1 cellular context compared by ENCODE assay signal in the genomic region with DNA sequence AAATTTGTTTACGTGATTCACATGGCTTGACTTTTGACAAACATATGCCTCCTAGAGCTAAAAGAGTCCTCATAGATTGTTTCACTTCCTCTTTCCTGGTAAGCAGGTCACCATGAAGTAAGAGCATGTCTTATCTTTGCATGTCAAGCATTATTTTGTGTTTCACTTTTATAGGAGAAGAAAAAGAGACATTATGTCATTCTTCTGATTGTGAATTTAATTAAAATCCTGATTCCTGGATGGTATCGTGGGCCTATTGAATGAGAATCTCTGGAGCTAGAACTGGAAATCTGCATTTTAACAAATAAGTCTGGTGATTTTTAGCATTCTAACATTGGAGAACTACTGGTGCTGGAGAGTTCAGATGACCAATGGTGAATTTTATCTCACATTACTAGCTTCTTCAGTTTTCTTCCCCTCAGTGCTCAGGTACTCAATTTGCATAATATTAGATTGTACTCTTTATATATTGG.
TF ChIP-seq lines count a peak whose summit lies in the region.

No MANE protein-coding gene starts in this region.

TF ChIP-seq in HepG2, 621 proteins besides CTCF, POLR2A, EP300 and RAD21:
- TF ChIP-seq NFE2 (CRISPR knock-in tag; IDR thresholded peaks at IDR 0.05) (no peak), HNRNPL (IDR thresholded peaks at IDR 0.05; ENCODE audit: low read depth, low read length) (no peak), MTF2 (CRISPR knock-in tag; IDR thresholded peaks at IDR 0.05; ENCODE audit: borderline replicate concordance) (no peak), RARA (CRISPR knock-in tag; IDR thresholded peaks at IDR 0.05) (no peak), ATAD3A (CRISPR knock-in tag; IDR thresholded peaks at IDR 0.05) (no peak), ZNF382 (CRISPR knock-in tag; IDR thresholded peaks at IDR 0.05; ENCODE audit: borderline replicate concordance) (no peak), ZFYVE20 (CRISPR knock-in tag; IDR thresholded peaks at IDR 0.05; ENCODE audit: borderline replicate concordance, low read depth) (no peak)
- TF ChIP-seq, protein P1, sequence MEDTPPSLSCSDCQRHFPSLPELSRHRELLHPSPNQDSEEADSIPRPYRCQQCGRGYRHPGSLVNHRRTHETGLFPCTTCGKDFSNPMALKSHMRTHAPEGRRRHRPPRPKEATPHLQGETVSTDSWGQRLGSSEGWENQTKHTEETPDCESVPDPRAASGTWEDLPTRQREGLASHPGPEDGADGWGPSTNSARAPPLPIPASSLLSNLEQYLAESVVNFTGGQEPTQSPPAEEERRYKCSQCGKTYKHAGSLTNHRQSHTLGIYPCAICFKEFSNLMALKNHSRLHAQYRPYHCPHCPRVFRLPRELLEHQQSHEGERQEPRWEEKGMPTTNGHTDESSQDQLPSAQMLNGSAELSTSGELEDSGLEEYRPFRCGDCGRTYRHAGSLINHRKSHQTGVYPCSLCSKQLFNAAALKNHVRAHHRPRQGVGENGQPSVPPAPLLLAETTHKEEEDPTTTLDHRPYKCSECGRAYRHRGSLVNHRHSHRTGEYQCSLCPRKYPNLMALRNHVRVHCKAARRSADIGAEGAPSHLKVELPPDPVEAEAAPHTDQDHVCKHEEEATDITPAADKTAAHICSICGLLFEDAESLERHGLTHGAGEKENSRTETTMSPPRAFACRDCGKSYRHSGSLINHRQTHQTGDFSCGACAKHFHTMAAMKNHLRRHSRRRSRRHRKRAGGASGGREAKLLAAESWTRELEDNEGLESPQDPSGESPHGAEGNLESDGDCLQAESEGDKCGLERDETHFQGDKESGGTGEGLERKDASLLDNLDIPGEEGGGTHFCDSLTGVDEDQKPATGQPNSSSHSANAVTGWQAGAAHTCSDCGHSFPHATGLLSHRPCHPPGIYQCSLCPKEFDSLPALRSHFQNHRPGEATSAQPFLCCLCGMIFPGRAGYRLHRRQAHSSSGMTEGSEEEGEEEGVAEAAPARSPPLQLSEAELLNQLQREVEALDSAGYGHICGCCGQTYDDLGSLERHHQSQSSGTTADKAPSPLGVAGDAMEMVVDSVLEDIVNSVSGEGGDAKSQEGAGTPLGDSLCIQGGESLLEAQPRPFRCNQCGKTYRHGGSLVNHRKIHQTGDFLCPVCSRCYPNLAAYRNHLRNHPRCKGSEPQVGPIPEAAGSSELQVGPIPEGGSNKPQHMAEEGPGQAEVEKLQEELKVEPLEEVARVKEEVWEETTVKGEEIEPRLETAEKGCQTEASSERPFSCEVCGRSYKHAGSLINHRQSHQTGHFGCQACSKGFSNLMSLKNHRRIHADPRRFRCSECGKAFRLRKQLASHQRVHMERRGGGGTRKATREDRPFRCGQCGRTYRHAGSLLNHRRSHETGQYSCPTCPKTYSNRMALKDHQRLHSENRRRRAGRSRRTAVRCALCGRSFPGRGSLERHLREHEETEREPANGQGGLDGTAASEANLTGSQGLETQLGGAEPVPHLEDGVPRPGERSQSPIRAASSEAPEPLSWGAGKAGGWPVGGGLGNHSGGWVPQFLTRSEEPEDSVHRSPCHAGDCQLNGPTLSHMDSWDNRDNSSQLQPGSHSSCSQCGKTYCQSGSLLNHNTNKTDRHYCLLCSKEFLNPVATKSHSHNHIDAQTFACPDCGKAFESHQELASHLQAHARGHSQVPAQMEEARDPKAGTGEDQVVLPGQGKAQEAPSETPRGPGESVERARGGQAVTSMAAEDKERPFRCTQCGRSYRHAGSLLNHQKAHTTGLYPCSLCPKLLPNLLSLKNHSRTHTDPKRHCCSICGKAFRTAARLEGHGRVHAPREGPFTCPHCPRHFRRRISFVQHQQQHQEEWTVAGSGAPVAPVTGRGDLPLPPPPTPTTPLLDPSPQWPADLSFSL (CRISPR knock-in tag; IDR thresholded peaks at IDR 0.05) = no peak
- TF ChIP-seq, protein P2, sequence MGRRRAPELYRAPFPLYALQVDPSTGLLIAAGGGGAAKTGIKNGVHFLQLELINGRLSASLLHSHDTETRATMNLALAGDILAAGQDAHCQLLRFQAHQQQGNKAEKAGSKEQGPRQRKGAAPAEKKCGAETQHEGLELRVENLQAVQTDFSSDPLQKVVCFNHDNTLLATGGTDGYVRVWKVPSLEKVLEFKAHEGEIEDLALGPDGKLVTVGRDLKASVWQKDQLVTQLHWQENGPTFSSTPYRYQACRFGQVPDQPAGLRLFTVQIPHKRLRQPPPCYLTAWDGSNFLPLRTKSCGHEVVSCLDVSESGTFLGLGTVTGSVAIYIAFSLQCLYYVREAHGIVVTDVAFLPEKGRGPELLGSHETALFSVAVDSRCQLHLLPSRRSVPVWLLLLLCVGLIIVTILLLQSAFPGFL (CRISPR knock-in tag; IDR thresholded peaks at IDR 0.05) = no peak
- TF ChIP-seq, protein P3, sequence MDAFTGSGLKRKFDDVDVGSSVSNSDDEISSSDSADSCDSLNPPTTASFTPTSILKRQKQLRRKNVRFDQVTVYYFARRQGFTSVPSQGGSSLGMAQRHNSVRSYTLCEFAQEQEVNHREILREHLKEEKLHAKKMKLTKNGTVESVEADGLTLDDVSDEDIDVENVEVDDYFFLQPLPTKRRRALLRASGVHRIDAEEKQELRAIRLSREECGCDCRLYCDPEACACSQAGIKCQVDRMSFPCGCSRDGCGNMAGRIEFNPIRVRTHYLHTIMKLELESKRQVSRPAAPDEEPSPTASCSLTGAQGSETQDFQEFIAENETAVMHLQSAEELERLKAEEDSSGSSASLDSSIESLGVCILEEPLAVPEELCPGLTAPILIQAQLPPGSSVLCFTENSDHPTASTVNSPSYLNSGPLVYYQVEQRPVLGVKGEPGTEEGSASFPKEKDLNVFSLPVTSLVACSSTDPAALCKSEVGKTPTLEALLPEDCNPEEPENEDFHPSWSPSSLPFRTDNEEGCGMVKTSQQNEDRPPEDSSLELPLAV (CRISPR knock-in tag; conservative IDR thresholded peaks at IDR 0.05; ENCODE audit: low read depth) = no peak
- TF ChIP-seq, protein P4, sequence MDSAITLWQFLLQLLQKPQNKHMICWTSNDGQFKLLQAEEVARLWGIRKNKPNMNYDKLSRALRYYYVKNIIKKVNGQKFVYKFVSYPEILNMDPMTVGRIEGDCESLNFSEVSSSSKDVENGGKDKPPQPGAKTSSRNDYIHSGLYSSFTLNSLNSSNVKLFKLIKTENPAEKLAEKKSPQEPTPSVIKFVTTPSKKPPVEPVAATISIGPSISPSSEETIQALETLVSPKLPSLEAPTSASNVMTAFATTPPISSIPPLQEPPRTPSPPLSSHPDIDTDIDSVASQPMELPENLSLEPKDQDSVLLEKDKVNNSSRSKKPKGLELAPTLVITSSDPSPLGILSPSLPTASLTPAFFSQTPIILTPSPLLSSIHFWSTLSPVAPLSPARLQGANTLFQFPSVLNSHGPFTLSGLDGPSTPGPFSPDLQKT (CRISPR knock-in tag; IDR thresholded peaks at IDR 0.05; ENCODE audit: borderline replicate concordance) = no peak
- TF ChIP-seq, protein P5, sequence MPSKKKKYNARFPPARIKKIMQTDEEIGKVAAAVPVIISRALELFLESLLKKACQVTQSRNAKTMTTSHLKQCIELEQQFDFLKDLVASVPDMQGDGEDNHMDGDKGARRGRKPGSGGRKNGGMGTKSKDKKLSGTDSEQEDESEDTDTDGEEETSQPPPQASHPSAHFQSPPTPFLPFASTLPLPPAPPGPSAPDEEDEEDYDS (CRISPR knock-in tag; IDR thresholded peaks at IDR 0.05) = no peak
- TF ChIP-seq, protein P6, sequence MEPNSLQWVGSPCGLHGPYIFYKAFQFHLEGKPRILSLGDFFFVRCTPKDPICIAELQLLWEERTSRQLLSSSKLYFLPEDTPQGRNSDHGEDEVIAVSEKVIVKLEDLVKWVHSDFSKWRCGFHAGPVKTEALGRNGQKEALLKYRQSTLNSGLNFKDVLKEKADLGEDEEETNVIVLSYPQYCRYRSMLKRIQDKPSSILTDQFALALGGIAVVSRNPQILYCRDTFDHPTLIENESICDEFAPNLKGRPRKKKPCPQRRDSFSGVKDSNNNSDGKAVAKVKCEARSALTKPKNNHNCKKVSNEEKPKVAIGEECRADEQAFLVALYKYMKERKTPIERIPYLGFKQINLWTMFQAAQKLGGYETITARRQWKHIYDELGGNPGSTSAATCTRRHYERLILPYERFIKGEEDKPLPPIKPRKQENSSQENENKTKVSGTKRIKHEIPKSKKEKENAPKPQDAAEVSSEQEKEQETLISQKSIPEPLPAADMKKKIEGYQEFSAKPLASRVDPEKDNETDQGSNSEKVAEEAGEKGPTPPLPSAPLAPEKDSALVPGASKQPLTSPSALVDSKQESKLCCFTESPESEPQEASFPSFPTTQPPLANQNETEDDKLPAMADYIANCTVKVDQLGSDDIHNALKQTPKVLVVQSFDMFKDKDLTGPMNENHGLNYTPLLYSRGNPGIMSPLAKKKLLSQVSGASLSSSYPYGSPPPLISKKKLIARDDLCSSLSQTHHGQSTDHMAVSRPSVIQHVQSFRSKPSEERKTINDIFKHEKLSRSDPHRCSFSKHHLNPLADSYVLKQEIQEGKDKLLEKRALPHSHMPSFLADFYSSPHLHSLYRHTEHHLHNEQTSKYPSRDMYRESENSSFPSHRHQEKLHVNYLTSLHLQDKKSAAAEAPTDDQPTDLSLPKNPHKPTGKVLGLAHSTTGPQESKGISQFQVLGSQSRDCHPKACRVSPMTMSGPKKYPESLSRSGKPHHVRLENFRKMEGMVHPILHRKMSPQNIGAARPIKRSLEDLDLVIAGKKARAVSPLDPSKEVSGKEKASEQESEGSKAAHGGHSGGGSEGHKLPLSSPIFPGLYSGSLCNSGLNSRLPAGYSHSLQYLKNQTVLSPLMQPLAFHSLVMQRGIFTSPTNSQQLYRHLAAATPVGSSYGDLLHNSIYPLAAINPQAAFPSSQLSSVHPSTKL (CRISPR knock-in tag; IDR thresholded peaks at IDR 0.05) = no peak
- TF ChIP-seq, protein P7, sequence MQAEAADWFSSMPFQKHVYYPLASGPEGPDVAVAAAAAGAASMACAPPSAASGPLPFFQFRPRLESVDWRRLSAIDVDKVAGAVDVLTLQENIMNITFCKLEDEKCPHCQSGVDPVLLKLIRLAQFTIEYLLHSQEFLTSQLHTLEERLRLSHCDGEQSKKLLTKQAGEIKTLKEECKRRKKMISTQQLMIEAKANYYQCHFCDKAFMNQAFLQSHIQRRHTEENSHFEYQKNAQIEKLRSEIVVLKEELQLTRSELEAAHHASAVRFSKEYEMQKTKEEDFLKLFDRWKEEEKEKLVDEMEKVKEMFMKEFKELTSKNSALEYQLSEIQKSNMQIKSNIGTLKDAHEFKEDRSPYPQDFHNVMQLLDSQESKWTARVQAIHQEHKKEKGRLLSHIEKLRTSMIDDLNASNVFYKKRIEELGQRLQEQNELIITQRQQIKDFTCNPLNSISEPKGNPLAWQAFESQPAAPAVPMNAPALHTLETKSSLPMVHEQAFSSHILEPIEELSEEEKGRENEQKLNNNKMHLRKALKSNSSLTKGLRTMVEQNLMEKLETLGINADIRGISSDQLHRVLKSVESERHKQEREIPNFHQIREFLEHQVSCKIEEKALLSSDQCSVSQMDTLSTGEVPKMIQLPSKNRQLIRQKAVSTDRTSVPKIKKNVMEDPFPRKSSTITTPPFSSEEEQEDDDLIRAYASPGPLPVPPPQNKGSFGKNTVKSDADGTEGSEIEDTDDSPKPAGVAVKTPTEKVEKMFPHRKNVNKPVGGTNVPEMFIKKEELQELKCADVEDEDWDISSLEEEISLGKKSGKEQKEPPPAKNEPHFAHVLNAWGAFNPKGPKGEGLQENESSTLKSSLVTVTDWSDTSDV (CRISPR knock-in tag; IDR thresholded peaks at IDR 0.05) = no peak
- TF ChIP-seq, protein P8, sequence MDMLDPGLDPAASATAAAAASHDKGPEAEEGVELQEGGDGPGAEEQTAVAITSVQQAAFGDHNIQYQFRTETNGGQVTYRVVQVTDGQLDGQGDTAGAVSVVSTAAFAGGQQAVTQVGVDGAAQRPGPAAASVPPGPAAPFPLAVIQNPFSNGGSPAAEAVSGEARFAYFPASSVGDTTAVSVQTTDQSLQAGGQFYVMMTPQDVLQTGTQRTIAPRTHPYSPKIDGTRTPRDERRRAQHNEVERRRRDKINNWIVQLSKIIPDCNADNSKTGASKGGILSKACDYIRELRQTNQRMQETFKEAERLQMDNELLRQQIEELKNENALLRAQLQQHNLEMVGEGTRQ (IDR thresholded peaks at IDR 0.05; ENCODE audit: low read depth, low read length) = no peak
- TF ChIP-seq, protein P8 (CRISPR knock-in tag; IDR thresholded peaks at IDR 0.05; ENCODE audit: borderline replicate concordance) = no peak
- TF ChIP-seq, protein P9, sequence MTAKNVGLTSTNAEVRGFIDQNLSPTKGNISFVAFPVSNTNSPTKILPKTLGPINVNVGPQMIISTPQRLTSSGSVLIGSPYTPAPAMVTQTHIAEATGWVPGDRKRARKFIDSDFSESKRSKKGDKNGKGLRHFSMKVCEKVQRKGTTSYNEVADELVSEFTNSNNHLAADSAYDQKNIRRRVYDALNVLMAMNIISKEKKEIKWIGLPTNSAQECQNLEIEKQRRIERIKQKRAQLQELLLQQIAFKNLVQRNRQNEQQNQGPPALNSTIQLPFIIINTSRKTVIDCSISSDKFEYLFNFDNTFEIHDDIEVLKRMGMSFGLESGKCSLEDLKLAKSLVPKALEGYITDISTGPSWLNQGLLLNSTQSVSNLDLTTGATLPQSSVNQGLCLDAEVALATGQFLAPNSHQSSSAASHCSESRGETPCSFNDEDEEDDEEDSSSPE (CRISPR knock-in tag; IDR thresholded peaks at IDR 0.05) = no peak
- TF ChIP-seq, protein P10, sequence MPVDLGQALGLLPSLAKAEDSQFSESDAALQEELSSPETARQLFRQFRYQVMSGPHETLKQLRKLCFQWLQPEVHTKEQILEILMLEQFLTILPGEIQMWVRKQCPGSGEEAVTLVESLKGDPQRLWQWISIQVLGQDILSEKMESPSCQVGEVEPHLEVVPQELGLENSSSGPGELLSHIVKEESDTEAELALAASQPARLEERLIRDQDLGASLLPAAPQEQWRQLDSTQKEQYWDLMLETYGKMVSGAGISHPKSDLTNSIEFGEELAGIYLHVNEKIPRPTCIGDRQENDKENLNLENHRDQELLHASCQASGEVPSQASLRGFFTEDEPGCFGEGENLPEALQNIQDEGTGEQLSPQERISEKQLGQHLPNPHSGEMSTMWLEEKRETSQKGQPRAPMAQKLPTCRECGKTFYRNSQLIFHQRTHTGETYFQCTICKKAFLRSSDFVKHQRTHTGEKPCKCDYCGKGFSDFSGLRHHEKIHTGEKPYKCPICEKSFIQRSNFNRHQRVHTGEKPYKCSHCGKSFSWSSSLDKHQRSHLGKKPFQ (CRISPR knock-in tag; IDR thresholded peaks at IDR 0.05; ENCODE audit: insufficient replicate concordance) = no peak
